Comparison of ENCODE assay signal across 25 cellular contexts in the genomic region with DNA sequence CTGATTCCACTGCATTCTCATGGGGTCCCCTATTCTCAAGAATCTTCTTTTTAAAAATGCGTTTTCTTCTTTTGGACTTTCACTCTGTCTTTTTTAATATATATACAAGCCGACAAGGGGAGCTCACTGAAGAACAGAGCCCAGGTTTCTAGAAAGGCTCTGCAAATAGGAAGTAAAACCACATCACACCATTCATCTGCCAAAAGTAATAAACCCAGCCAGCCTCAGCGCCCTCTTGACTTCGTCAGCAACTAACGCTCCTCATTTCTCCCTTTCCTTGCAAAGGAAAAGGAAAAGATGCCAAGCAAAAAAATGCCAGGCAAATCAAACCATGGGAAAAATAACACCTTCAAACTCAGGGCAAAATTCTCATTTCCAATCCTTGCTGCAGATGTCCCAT.
DNase-seq lines count a peak whose midpoint lies in the region; ATAC-seq and TF ChIP-seq lines count a peak whose summit lies in the region.
"Had no signal": no experiment of that assay in that cellular context is flagged by ENCODE, and none has a peak within 500 bp of the region (broad histone marks: within the 10 kb centered on the region; RNA-seq: fewer than 3 reads in every experiment).

No MANE protein-coding gene starts in this region.

- no peak for ATAC-seq in PC-3
- ATAC-seq: A549; CD8-positive, alpha-beta T cell; HepG2 had no signal

- CTCF ChIA-PET in PC-3 (lab: Charles Lee) (interaction anchor here (0.5 kb wide), 1 partner anchor 75 kb away, joined by 3 read pairs; no protein-coding TSS in a partner anchor), A673 (lab: Charles Lee) (no interaction called here)

- BruUV-seq in PC-3 (replicated peaks; lab: Mats Ljungman, UMichigan), result no TSS peak
- BruUV-seq in A673 (replicated peaks; lab: Mats Ljungman, UMichigan), result no TSS peak

- H3K36me3 ChIP-seq in GM23248 (ENCODE audit: low read depth) (no peaks in the 10 kb centered on the region), PC-3 (ENCODE audit: low read depth, low read length) (no peaks in the 10 kb centered on the region), osteoblast (ENCODE audit: insufficient read depth, low read length) (no peaks in the 10 kb centered on the region), A673 (ENCODE audit: insufficient read depth, low read length, poor library complexity, severe bottlenecking) (no peaks in the 10 kb centered on the region)
- H3K36me3 ChIP-seq: BLaER1 treated with 17β-estradiol and CSF1 and Interleukin-3, amounts not matched to agents 10 nM and 100 nM had no signal

- H3K4me3 ChIP-seq in GM23248 (no peak overlapping the region), PC-3 (ENCODE audit: low read length) (no peak overlapping the region), fibroblast of mammary gland (ENCODE audit: control insufficient read depth, low read depth, low read length) (no peak overlapping the region), osteoblast (ENCODE audit: insufficient read depth, low read length) (peak overlapping the region; percentile 1), A673 (ENCODE audit: low read depth, low read length, poor library complexity, severe bottlenecking) (no peak overlapping the region)
- H3K4me3 ChIP-seq: A549; BLaER1 treated with 17β-estradiol and CSF1 and Interleukin-3, amounts not matched to agents 10 nM and 100 nM had no signal

- H3K27ac ChIP-seq in GM23248 (no peak overlapping the region), PC-3 (ENCODE audit: low read length) (no peak overlapping the region), osteoblast (ENCODE audit: low read depth, low read length) (no peak overlapping the region), A673 (ENCODE audit: low read depth, low read length, poor library complexity, severe bottlenecking) (no peak overlapping the region)
- H3K27ac ChIP-seq: A549; BLaER1 treated with 17β-estradiol and CSF1 and Interleukin-3, amounts not matched to agents 10 nM and 100 nM; KMS-11 had no signal

- H3F3A ChIP-seq in GM23248 (ENCODE audit: insufficient read depth) (no peaks in the 10 kb centered on the region), PC-3 (ENCODE audit: low read length, unreplicated experiment) (no peaks in the 10 kb centered on the region)

- H2AFZ ChIP-seq in GM23248 (no peak overlapping the region), PC-3 (ENCODE audit: low read length) (no peak overlapping the region), osteoblast (ENCODE audit: low read length) (no peak overlapping the region)

- POLR2A ChIA-PET in PC-3 (lab: Charles Lee; ENCODE audit: unreplicated experiment) (no interaction called here), A673 (lab: Charles Lee; ENCODE audit: low non-redundant PET) (no interaction called here)

- intact Hi-C loops in PC-3 (cut with micrococcal nuclease) (loop anchor here (10.0 kb wide), 1 partner anchor 252 kb away; no protein-coding TSS in a partner anchor), A673 (cut with micrococcal nuclease; ENCODE audit: unreplicated experiment) (no loop called here)

- H3K4me1 ChIP-seq in GM23248 (ENCODE audit: insufficient read depth) (peaks cover 7% of the 10 kb centered on the region; the same call in 1 of the 2 replicates), PC-3 (ENCODE audit: insufficient read depth, low read length) (peaks cover 9% of the 10 kb centered on the region), osteoblast (ENCODE audit: insufficient read depth, low read length) (peaks cover 20% of the 10 kb centered on the region), A673 (ENCODE audit: insufficient read depth, low read length, poor library complexity, severe bottlenecking) (no peaks in the 10 kb centered on the region)
- H3K4me1 ChIP-seq: A549 had no signal

- TF ChIP-seq CTCF in PC-3 (conservative IDR thresholded peaks at IDR 0.05; ENCODE audit: low read depth, low read length), result no peak
- no peak for TF ChIP-seq CTCF in fibroblast of mammary gland (conservative IDR thresholded peaks at IDR 0.05; ENCODE audit: control insufficient read depth, insufficient read depth, low read depth, low read length)
- no peak for TF ChIP-seq CTCF in osteoblast (IDR thresholded peaks at IDR 0.05; ENCODE audit: extremely low read depth, low read depth, low read length)
- no peak for TF ChIP-seq CTCF in A673 (conservative IDR thresholded peaks at IDR 0.05; ENCODE audit: low read depth, low read length)

- DNase-seq in GM23248 (peak; percentile 6), PC-3 (peak; percentile 29), fibroblast of mammary gland (ENCODE audit: low read depth) (peak; percentile 18), osteoblast (ENCODE audit: insufficient read length, low spot score, missing footprints) (peak; percentile 30), G401 (ENCODE audit: low spot score) (no peak), iPS-NIHi11 (ENCODE audit: low spot score) (no peak), AG20443 (ENCODE audit: low spot score) (no peak), A673 (ENCODE audit: low spot score) (no peak)
- DNase-seq: Calu3; CD8-positive, alpha-beta T cell; DMS53; H7; HFFc6; MM.1S; NCI-H1092 treated with DMSO at 0.1 percent for 48 hours; NCI-H2081; NCI-H2171 treated with DMSO at 0.1 percent for 48 hours; NCI-H446 treated with DMSO at 0.1 percent for 48 hours; NCI-H748 treated with DMSO at 0.1 percent for 48 hours; NK-92 treated with Interleukin-12 subunit alpha and Interleukin-12 subunit beta, amount 100 ng/mL, for 24 hours; Right ventricle myocardium superior had no signal

- H3K79me2 ChIP-seq in GM23248 (ENCODE audit: insufficient read depth), result no peaks in the 10 kb centered on the region
- H3K79me2 ChIP-seq in PC-3 (ENCODE audit: low read length), result no peaks in the 10 kb centered on the region
- H3K79me2 ChIP-seq in osteoblast (ENCODE audit: insufficient read depth, low read length), result no peaks in the 10 kb centered on the region

- H3K9me2 ChIP-seq in GM23248 (ENCODE audit: insufficient read depth), result no peaks in the 10 kb centered on the region
- H3K9me2 ChIP-seq in PC-3 (replicated peaks; ENCODE audit: low read length), result no peaks in the 10 kb centered on the region

- in situ Hi-C loops in GM23248 (cut with MboI), result loop anchor here (25.0 kb wide), 1 partner anchor 595 kb away; no protein-coding TSS in a partner anchor
- in situ Hi-C loops in G401 (cut with HindIII; ENCODE audit: low sequenced_read_pairs), result no loop called here

- H4K20me1 ChIP-seq in GM23248 (ENCODE audit: insufficient read depth), result no peaks in the 10 kb centered on the region
- no peaks in the 10 kb centered on the region for H4K20me1 ChIP-seq in PC-3 (ENCODE audit: low read length)
- no peaks in the 10 kb centered on the region for H4K20me1 ChIP-seq in osteoblast (ENCODE audit: insufficient read depth, low read length)
- H4K20me1 ChIP-seq: BLaER1 treated with 17β-estradiol and CSF1 and Interleukin-3, amounts not matched to agents 10 nM and 100 nM had no signal

- H3K4me2 ChIP-seq in GM23248 (ENCODE audit: unreplicated experiment) (no peak overlapping the region), PC-3 (ENCODE audit: low read length) (peak overlapping the region; percentile 48), osteoblast (ENCODE audit: insufficient read depth, low read length) (peak overlapping the region; percentile 60)
- H3K4me2 ChIP-seq: A549; BLaER1 treated with 17β-estradiol and CSF1 and Interleukin-3, amounts not matched to agents 10 nM and 100 nM; KMS-11 had no signal

- H3K9ac ChIP-seq in GM23248 (no peak overlapping the region), PC-3 (ENCODE audit: low read length) (no peak overlapping the region)
- H3K9ac ChIP-seq: BLaER1 treated with 17β-estradiol and CSF1 and Interleukin-3, amounts not matched to agents 10 nM and 100 nM; KMS-11 had no signal

- no peaks in the 10 kb centered on the region for H3K9me3 ChIP-seq in GM23248 (ENCODE audit: low read depth)
- H3K9me3 ChIP-seq in PC-3 (ENCODE audit: low read length), result no peaks in the 10 kb centered on the region
- H3K9me3 ChIP-seq in osteoblast (ENCODE audit: low read depth, low read length), result no peaks in the 10 kb centered on the region
- no peaks in the 10 kb centered on the region for H3K9me3 ChIP-seq in A673 (ENCODE audit: low read depth, low read length, poor library complexity, severe bottlenecking)
- H3K9me3 ChIP-seq: A549 had no signal

- 7 to 18% methylated on average over 5 of the region's 5 CpGs for WGBS in GM23248 (ENCODE audit: low coverage in 1 of 2, low lambda C conversion rate in 2 of 2, missing lambda C conversion rate in 2 of 2), 2 experiments

- H3K27me3 ChIP-seq in GM23248 (replicated peaks; ENCODE audit: insufficient read depth) (peaks cover 39% of the 10 kb centered on the region), PC-3 (ENCODE audit: low read length) (no peaks in the 10 kb centered on the region), osteoblast (ENCODE audit: insufficient read depth, low read length) (peaks cover 6% of the 10 kb centered on the region), A673 (replicated peaks; ENCODE audit: insufficient read depth, low read depth, low read length, poor library complexity) (no peaks in the 10 kb centered on the region)
- H3K27me3 ChIP-seq: BLaER1 treated with 17β-estradiol and CSF1 and Interleukin-3, amounts not matched to agents 10 nM and 100 nM had no signal

Comparison
In these comparisons a context has a peak if more than half of its experiments do, and no peak if none do; other contexts are left out.
1. DNase-seq: peak in GM23248 (single experiment), PC-3 (single experiment), fibroblast of mammary gland (single experiment) and osteoblast (single experiment); none in G401 (single experiment), iPS-NIHi11 (single experiment), AG20443 (single experiment) and A673 (single experiment).